In the genomic region with DNA sequence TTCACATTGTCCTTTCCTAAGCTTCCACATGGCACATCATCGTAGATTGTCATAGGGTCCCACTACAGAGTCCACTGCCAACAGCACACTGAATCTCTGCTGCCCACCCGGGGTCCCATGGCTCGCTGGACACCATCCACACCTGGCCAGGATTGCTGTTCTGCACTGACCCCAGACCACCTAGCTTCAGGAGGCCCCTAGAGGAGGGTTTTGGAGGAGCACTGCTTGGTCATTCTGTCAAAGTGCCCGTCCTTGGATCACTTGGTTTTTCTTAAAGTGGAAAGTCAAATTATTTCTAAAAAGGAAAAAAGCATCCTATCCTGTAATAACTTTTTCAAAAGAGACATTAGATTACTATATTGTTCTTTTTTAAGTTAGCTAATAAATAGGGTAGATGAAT, we compare ENCODE assay signal across 2 cellular contexts.
TF ChIP-seq lines count a peak whose summit lies in the region.

No MANE protein-coding gene starts in this region.

TF ChIP-seq in A549, 52 proteins besides CTCF, POLR2A, EP300 and RAD21:
- TF ChIP-seq REST (IDR thresholded peaks at IDR 0.05) (no peak), JUN (IDR thresholded peaks at IDR 0.05) (no peak), JUNB (IDR thresholded peaks at IDR 0.05) (no peak), CBX2 (IDR thresholded peaks at IDR 0.05; ENCODE audit: borderline replicate concordance, low read depth) (no peak), RCOR1 (IDR thresholded peaks at IDR 0.05; ENCODE audit: low read depth, low read length) (no peak), SMC3 (IDR thresholded peaks at IDR 0.05) (no peak), NPAS2 (CRISPR knock-in tag; IDR thresholded peaks at IDR 0.05; ENCODE audit: borderline replicate concordance) (no peak), FOXS1 (CRISPR knock-in tag; IDR thresholded peaks at IDR 0.05) (no peak), TFCP2L1 (CRISPR knock-in tag; IDR thresholded peaks at IDR 0.05) (no peak), HEYL (CRISPR knock-in tag; IDR thresholded peaks at IDR 0.05) (no peak), TP53 (CRISPR knock-in tag; IDR thresholded peaks at IDR 0.05) (no peak), E2F6 (IDR thresholded peaks at IDR 0.05; ENCODE audit: borderline replicate concordance, low read depth) (no peak), ZNF302 (CRISPR knock-in tag; IDR thresholded peaks at IDR 0.05) (no peak), NFE2L2 (conservative IDR thresholded peaks at IDR 0.05; ENCODE audit: low read length) (no peak), EHMT2 (IDR thresholded peaks at IDR 0.05; ENCODE audit: low read depth) (no peak), RNF2 (IDR thresholded peaks at IDR 0.05; ENCODE audit: borderline replicate concordance, low read depth) (no peak), PHF8 (IDR thresholded peaks at IDR 0.05; ENCODE audit: borderline replicate concordance, low read depth) (no peak), FOSL2 (IDR thresholded peaks at IDR 0.05) (no peak), FOSL2 (CRISPR knock-in tag; IDR thresholded peaks at IDR 0.05) (no peak)
- TF ChIP-seq, protein P1, sequence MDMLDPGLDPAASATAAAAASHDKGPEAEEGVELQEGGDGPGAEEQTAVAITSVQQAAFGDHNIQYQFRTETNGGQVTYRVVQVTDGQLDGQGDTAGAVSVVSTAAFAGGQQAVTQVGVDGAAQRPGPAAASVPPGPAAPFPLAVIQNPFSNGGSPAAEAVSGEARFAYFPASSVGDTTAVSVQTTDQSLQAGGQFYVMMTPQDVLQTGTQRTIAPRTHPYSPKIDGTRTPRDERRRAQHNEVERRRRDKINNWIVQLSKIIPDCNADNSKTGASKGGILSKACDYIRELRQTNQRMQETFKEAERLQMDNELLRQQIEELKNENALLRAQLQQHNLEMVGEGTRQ (IDR thresholded peaks at IDR 0.05) = no peak
- TF ChIP-seq, protein P2, sequence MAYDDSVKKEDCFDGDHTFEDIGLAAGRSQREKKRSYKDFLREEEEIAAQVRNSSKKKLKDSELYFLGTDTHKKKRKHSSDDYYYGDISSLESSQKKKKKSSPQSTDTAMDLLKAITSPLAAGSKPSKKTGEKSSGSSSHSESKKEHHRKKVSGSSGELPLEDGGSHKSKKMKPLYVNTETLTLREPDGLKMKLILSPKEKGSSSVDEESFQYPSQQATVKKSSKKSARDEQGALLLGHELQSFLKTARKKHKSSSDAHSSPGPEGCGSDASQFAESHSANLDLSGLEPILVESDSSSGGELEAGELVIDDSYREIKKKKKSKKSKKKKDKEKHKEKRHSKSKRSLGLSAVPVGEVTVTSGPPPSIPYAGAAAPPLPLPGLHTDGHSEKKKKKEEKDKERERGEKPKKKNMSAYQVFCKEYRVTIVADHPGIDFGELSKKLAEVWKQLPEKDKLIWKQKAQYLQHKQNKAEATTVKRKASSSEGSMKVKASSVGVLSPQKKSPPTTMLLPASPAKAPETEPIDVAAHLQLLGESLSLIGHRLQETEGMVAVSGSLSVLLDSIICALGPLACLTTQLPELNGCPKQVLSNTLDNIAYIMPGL (CRISPR knock-in tag; IDR thresholded peaks at IDR 0.05; ENCODE audit: borderline replicate concordance) = no peak

TF ChIP-seq in WTC11, 78 proteins besides CTCF, POLR2A, EP300 and RAD21 (continued from another document):
- TF ChIP-seq, protein P3, sequence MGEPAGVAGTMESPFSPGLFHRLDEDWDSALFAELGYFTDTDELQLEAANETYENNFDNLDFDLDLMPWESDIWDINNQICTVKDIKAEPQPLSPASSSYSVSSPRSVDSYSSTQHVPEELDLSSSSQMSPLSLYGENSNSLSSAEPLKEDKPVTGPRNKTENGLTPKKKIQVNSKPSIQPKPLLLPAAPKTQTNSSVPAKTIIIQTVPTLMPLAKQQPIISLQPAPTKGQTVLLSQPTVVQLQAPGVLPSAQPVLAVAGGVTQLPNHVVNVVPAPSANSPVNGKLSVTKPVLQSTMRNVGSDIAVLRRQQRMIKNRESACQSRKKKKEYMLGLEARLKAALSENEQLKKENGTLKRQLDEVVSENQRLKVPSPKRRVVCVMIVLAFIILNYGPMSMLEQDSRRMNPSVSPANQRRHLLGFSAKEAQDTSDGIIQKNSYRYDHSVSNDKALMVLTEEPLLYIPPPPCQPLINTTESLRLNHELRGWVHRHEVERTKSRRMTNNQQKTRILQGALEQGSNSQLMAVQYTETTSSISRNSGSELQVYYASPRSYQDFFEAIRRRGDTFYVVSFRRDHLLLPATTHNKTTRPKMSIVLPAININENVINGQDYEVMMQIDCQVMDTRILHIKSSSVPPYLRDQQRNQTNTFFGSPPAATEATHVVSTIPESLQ (CRISPR knock-in tag; IDR thresholded peaks at IDR 0.05) = no peak
- TF ChIP-seq NFE2L1 (CRISPR knock-in tag; IDR thresholded peaks at IDR 0.05) = no peak
- TF ChIP-seq CDX4 (CRISPR knock-in tag; IDR thresholded peaks at IDR 0.05; ENCODE audit: borderline replicate concordance) = no peak
- TF ChIP-seq ZNF138 (CRISPR knock-in tag; conservative IDR thresholded peaks at IDR 0.05) = no peak
- TF ChIP-seq CREB1 (CRISPR knock-in tag; IDR thresholded peaks at IDR 0.05) = no peak
- no peak for TF ChIP-seq ZNF317 (CRISPR knock-in tag; IDR thresholded peaks at IDR 0.05; ENCODE audit: borderline replicate concordance, low read depth)
- no peak for TF ChIP-seq EMX1 (CRISPR knock-in tag; IDR thresholded peaks at IDR 0.05)
- no peak for TF ChIP-seq TCF7 (CRISPR knock-in tag; IDR thresholded peaks at IDR 0.05; ENCODE audit: low read depth)
TF ChIP-seq in WTC11: peak in this region for 0.
